Comparison of ENCODE assay signal across 14 cellular contexts in genomic region chr19:14015454-14016035, GRCh38. TPM values are rescaled to one million over a fixed set of nuclear protein-coding genes. Genes with fewer than 3 reads are reported as not detected.
DNase-seq lines count a peak whose midpoint lies in the region; ATAC-seq and TF ChIP-seq lines count a peak whose summit lies in the region.
"Had no signal": no experiment of that assay in that cellular context is flagged by ENCODE, and none has a peak within 500 bp of the region (broad histone marks: within the 10 kb centered on the region; RNA-seq: fewer than 3 reads in every experiment).

No MANE protein-coding gene starts in this region.

- no peaks in the 10 kb centered on the region for H3K36me3 Mint-ChIP-seq in activated B cell treated with CpG ODN at 0.5 μM for 24 hours (ENCODE audit: low read depth)

- peak overlapping the region; percentile 79 for H3K27ac Mint-ChIP-seq in activated B cell treated with CpG ODN at 0.5 μM for 24 hours

- DNase-seq in GM06990 (ENCODE audit: extremely low read depth, insufficient read length) (peak; percentile 73), activated B cell treated with CpG ODN at 0.5 μM for 24 hours (no peak), NCI-H1436 treated with DMSO at 0.1 percent for 48 hours (lab: John Stamatoyannopoulos, UW) (no peak), foreskin fibroblast (no peak), adrenal gland (no peak)
- no peak for DNase-seq in stimulated activated CD4-positive, alpha-beta T cell treated with anti-CD3 and anti-CD28 coated beads, Interleukin-4, amount 100 ng/mL, for 1 hour
- DNase-seq: activated CD4-positive, CD25-positive, alpha-beta regulatory T cell treated with anti-CD3 and anti-CD28 coated beads, Interleukin-2, amount 50 U/mL, for 72 hours; AML-193; glutamatergic neuron; NCI-H345 had no signal

- CTCF ChIA-PET in activated B cell treated with CpG ODN at 0.5 μM for 24 hours (lab: Charles Lee), result no interaction called here

- H3K36me3 ChIP-seq in GM06990 (ENCODE audit: control insufficient read depth, insufficient read depth, low read length), result no peaks in the 10 kb centered on the region
- no peaks in the 10 kb centered on the region for H3K36me3 ChIP-seq in adrenal gland (replicated peaks in 1 of 2)
- H3K36me3 ChIP-seq: breast epithelium had no signal

- H3K4me3 Mint-ChIP-seq in activated B cell treated with CpG ODN at 0.5 μM for 24 hours, result peak overlapping the region; percentile 46
- H3K4me3 Mint-ChIP-seq: neural crest cell had no signal

- no peak for TF ChIP-seq POLR2A in adrenal gland (IDR thresholded peaks at IDR 0.05)

- H3K27ac ChIP-seq in adrenal gland, result no peak overlapping the region
- H3K27ac ChIP-seq: breast epithelium had no signal

- no peaks in the 10 kb centered on the region for H3K27me3 Mint-ChIP-seq in activated B cell treated with CpG ODN at 0.5 μM for 24 hours

- ATAC-seq in GM19397 (IDR thresholded peaks at IDR 0.05; ENCODE audit: unreplicated experiment) (peak; percentile 83), HG03060 (IDR thresholded peaks at IDR 0.05; ENCODE audit: low read depth, unreplicated experiment) (peak; percentile 69), activated B cell treated with CpG ODN at 0.5 μM for 24 hours (ENCODE audit: low read depth) (peak; percentile 76)

- intact Hi-C loops in activated B cell treated with CpG ODN at 0.5 μM for 24 hours (cut with micrococcal nuclease), result loop anchor here (1.0 to 2.0 kb wide), 2 partner anchors 9 to 15 kb away; partner anchors contain the start of genes IL27RA and RFX1
- intact Hi-C loops in adrenal gland (cut with DNase I), result no loop called here

- WGBS in adrenal gland, 4 donors, result 81 to 87% (median 83%) methylated on average over 9 of the region's 9 CpGs

- H3K4me3 ChIP-seq in GM06990 (replicated peaks; ENCODE audit: low read depth, low read length) (peak overlapping the region; percentile 37), foreskin fibroblast (ENCODE audit: low read depth in 1 of 2, low read length in 2 of 2) (no peak overlapping the region), adrenal gland (no peak overlapping the region)
- H3K4me3 ChIP-seq: breast epithelium had no signal

- POLR2A ChIA-PET in activated B cell treated with CpG ODN at 0.5 μM for 24 hours (lab: Charles Lee), result interaction anchor here (0.6 to 2.7 kb wide), 6 partner anchors 9 to 898 kb away, joined by 3 to 22 read pairs (median 6); partner anchors contain the start of genes IL27RA and RFX1

- TF ChIP-seq CTCF in GM06990 (IDR thresholded peaks at IDR 0.05; ENCODE audit: insufficient read depth, low read length, poor library complexity, severe bottlenecking) (no peak), activated B cell treated with CpG ODN at 0.5 μM for 24 hours (IDR thresholded peaks at IDR 0.05) (no peak), foreskin fibroblast (IDR thresholded peaks at IDR 0.05; ENCODE audit: low read depth, low read length) (no peak), adrenal gland (IDR thresholded peaks at IDR 0.05) (no peak)

- no peaks in the 10 kb centered on the region for H3K4me1 ChIP-seq in adrenal gland (replicated peaks in 1 of 2)
- H3K4me1 ChIP-seq: breast epithelium had no signal

- H3K27me3 ChIP-seq in GM06990 (replicated peaks; ENCODE audit: control insufficient read depth, insufficient read depth, low read length) (no peaks in the 10 kb centered on the region), adrenal gland (no peaks in the 10 kb centered on the region)
- H3K27me3 ChIP-seq: breast epithelium had no signal

- no peaks in the 10 kb centered on the region for H3K9me3 Mint-ChIP-seq in activated B cell treated with CpG ODN at 0.5 μM for 24 hours
- H3K9me3 Mint-ChIP-seq: neural crest cell had no signal

- no peaks in the 10 kb centered on the region for H3K9me3 ChIP-seq in adrenal gland (replicated peaks in 1 of 3)
- H3K9me3 ChIP-seq: breast epithelium had no signal

- H3K4me1 Mint-ChIP-seq in activated B cell treated with CpG ODN at 0.5 μM for 24 hours, result peaks cover 42% of the 10 kb centered on the region
- H3K4me1 Mint-ChIP-seq: neural crest cell had no signal

RNA-seq across cellular contexts. Expression of gene RFX1, which starts 9.4 kb away (rescaled TPM):
- total RNA-seq in activated B cell treated with CpG ODN at 0.5 μM for 24 hours (19.0 and 19.9 TPM in 2 replicates), adrenal gland (10 to 100 TPM in 3 of 8 donors, 1 to 10 TPM in 5; 5.6 to 21.4 (median 8.3) TPM)
- 10 to 100 TPM in 1 of 3 donors, 1 to 10 TPM in 2; 1.4 to 15.4 (median 6.8) TPM for polyA plus RNA-seq in adrenal gland

RNA-seq across cellular contexts. Expression of gene RLN3, which starts 12.4 kb away (rescaled TPM):
- total RNA-seq in activated B cell treated with CpG ODN at 0.5 μM for 24 hours (not detected in 2 replicates), adrenal gland (not detected)
- polyA plus RNA-seq in adrenal gland, result not detected
- total RNA-seq: breast epithelium, neural crest cell had no signal

RNA-seq across cellular contexts. Expression of gene IL27RA, which starts 16.0 kb away (rescaled TPM):
- total RNA-seq in activated B cell treated with CpG ODN at 0.5 μM for 24 hours (34.5 and 34.6 TPM in 2 replicates), adrenal gland (1 to 10 TPM; 1.2 to 5.2 (median 4.1) TPM)
- 1 to 10 TPM; 1.6 to 3.6 (median 2.5) TPM for polyA plus RNA-seq in adrenal gland

RNA-seq across cellular contexts. Expression of gene PALM3, which starts 46.3 kb away (rescaled TPM):
- total RNA-seq in activated B cell treated with CpG ODN at 0.5 μM for 24 hours (not detected in 2 replicates), adrenal gland (under 1 TPM in 3 of 8 donors, not detected in 5; 0.63 to 0.76 (median 0.69) TPM)
- 1 to 10 TPM in 1 of 3 donors, under 1 TPM in 2; 0.18 to 1.9 (median 0.27) TPM for polyA plus RNA-seq in adrenal gland

RNA-seq across cellular contexts. Expression of gene MISP3, which starts 57.0 kb away (rescaled TPM):
- 0.15 and 0.18 TPM in 2 replicates for total RNA-seq in activated B cell treated with CpG ODN at 0.5 μM for 24 hours
- 10 to 100 TPM in 2 of 8 donors, 1 to 10 TPM in 6; 2.4 to 87.9 (median 3.2) TPM for total RNA-seq in adrenal gland
- 1 to 10 TPM; 1.7 to 9.8 (median 4.0) TPM for polyA plus RNA-seq in adrenal gland
